Comparison of ENCODE assay signal across 8 cellular contexts in the genomic region with DNA sequence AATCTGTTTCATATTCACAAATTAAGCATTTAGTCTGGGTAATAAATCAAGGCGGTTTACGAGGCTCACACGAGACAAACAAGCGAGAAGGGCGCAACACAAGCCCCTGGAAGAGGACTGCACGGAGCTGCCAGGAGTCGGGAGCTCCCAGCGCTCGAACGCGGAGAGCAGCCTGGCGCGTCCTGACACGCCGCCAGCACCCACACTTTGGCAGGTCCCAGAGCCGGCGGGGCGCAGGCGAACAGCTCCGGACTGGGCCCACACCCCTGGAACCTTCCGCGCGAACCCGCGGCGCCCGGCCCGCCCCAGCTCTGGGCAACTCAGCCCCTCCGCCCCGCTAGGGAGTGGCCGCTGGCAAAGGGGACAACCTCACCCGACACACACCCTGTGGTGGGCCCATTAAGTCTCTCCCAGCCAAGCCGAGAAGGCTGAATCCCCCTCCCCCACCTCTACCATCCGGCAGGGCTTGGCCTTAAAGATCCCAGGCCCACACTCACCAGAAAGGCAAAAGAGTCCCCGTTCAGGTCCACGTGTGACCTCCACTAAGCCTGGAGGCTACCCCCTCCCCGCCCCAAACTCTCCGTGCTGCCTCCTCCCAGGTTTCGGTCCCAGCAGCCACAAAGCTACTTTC. TPM values are rescaled to one million over a fixed set of nuclear protein-coding genes. Genes with fewer than 3 reads are reported as not detected.
DNase-seq lines count a peak whose midpoint lies in the region; ATAC-seq and TF ChIP-seq lines count a peak whose summit lies in the region.
"Had no signal": no experiment of that assay in that cellular context is flagged by ENCODE, and none has a peak within 500 bp of the region (broad histone marks: within the 10 kb centered on the region; RNA-seq: fewer than 3 reads in every experiment).

No MANE protein-coding gene starts in this region.

- in situ Hi-C loops in HAP-1 (cut with MboI; ENCODE audit: low sequenced_read_pairs): loop anchor here (5.0 kb wide), 1 partner anchor 38 kb away; no protein-coding TSS in a partner anchor

- H3K79me2 ChIP-seq in smooth muscle cell (ENCODE audit: low read depth): no peaks in the 10 kb centered on the region

- H3F3A ChIP-seq in smooth muscle cell (ENCODE audit: low read depth): peaks cover 6% of the 10 kb centered on the region

- H3K9ac ChIP-seq in iPS-18a (ENCODE audit: low read length) (peak overlapping the region; percentile 63), smooth muscle cell (ENCODE audit: low read depth) (no peak overlapping the region)

- H3K4me1 ChIP-seq in HAP-1 (peaks cover 32% of the 10 kb centered on the region), iPS-18a (ENCODE audit: control insufficient read depth, low read depth, low read length) (peaks cover 71% of the 10 kb centered on the region), smooth muscle cell (ENCODE audit: low read depth) (peaks cover 33% of the 10 kb centered on the region)

- TF ChIP-seq CTCF in WERI-Rb-1 (IDR thresholded peaks at IDR 0.05; ENCODE audit: low read depth, low read length): no peak
- TF ChIP-seq CTCF in smooth muscle cell (IDR thresholded peaks at IDR 0.05; ENCODE audit: borderline replicate concordance, insufficient read depth, poor library complexity, severe bottlenecking): no peak

- H3K9me3 ChIP-seq in HAP-1 (no peaks in the 10 kb centered on the region), WERI-Rb-1 (ENCODE audit: severe bottlenecking) (peaks cover 5% of the 10 kb centered on the region), iPS-18a (ENCODE audit: control insufficient read depth, low read depth, low read length) (no peaks in the 10 kb centered on the region), smooth muscle cell (replicated peaks; ENCODE audit: low read depth) (no peaks in the 10 kb centered on the region)

- 4% methylated on average over 38 of the region's 39 CpGs for WGBS in smooth muscle cell (ENCODE audit: low lambda C conversion rate)

- H3K27me3 ChIP-seq in HAP-1 (ENCODE audit: low read depth) (no peaks in the 10 kb centered on the region), WERI-Rb-1 (ENCODE audit: insufficient read depth, low read depth, severe bottlenecking) (peaks cover 81% of the 10 kb centered on the region), iPS-18a (ENCODE audit: control insufficient read depth, insufficient read depth, low read length) (peaks cover 82% of the 10 kb centered on the region), smooth muscle cell (ENCODE audit: low read depth) (peaks cover 53% of the 10 kb centered on the region)

- no peak for ATAC-seq in GM19467 (IDR thresholded peaks at IDR 0.05; ENCODE audit: unreplicated experiment)

- H3K36me3 ChIP-seq in HAP-1 (replicated peaks) (peaks cover 11% of the 10 kb centered on the region), WERI-Rb-1 (peaks cover 6% of the 10 kb centered on the region), iPS-18a (ENCODE audit: control insufficient read depth, low read depth, low read length) (no peaks in the 10 kb centered on the region), smooth muscle cell (ENCODE audit: low read depth) (no peaks in the 10 kb centered on the region)

- H3K4me3 ChIP-seq in HAP-1 (peak overlapping the region; percentile 47), WERI-Rb-1 (ENCODE audit: low read depth, low read length) (peak overlapping the region; percentile 58), iPS-18a (ENCODE audit: low read length) (peak overlapping the region; percentile 65), smooth muscle cell (peak overlapping the region; percentile 67)

- peaks cover 18% of the 10 kb centered on the region for H4K20me1 ChIP-seq in smooth muscle cell (ENCODE audit: low read depth)

- DNase-seq in HAP-1 (ENCODE audit: low spot score in 2 of 2): peak; percentile 67 to 77
- DNase-seq in WERI-Rb-1: peak; percentile 72
- no peak for DNase-seq in smooth muscle cell (lab: John Stamatoyannopoulos, UW; ENCODE audit: unreplicated experiment)
- DNase-seq in HPDE6-E6E7 (ENCODE audit: extremely low spot score): no peak
- DNase-seq in stimulated activated CD4-positive, alpha-beta T cell treated with anti-CD3 and anti-CD28 coated beads, Interleukin-4, amount 100 ng/mL, for 4 hours: no peak
- DNase-seq: stimulated activated CD4-positive, alpha-beta T cell treated with anti-CD3 and anti-CD28 coated beads, Interleukin-12 subunit alpha, Interleukin-12 subunit beta, amount 100 ng/mL, for 4 hours had no signal

- peak overlapping the region; percentile 93 for H3K4me2 ChIP-seq in smooth muscle cell

- peak overlapping the region; percentile 49 for H2AFZ ChIP-seq in smooth muscle cell (ENCODE audit: low read depth)

- H3K27ac ChIP-seq in WERI-Rb-1: peak overlapping the region; percentile 98
- no peak overlapping the region for H3K27ac ChIP-seq in iPS-18a (ENCODE audit: low read length)
- H3K27ac ChIP-seq in smooth muscle cell (ENCODE audit: low read depth): no peak overlapping the region

RNA-seq across cellular contexts. Expression of gene BCOR, which starts 47.4 kb away (rescaled TPM):
- total RNA-seq in smooth muscle cell: 28.0 and 28.5 TPM in 2 replicates
- 13.1 and 19.5 TPM in 2 replicates for polyA plus RNA-seq in smooth muscle cell

Comparison
In these comparisons a context has a peak if more than half of its experiments do, and no peak if none do; other contexts are left out.
1. DNase-seq: peak in HAP-1 (2 of 2) and WERI-Rb-1 (single experiment); none in smooth muscle cell (single experiment), HPDE6-E6E7 (single experiment) and stimulated activated CD4-positive, alpha-beta T cell treated with anti-CD3 and anti-CD28 coated beads, Interleukin-4, amount 100 ng/mL, for 4 hours (0 of 2).
2. Peak in every context shown above with its lines, with median percentiles within 50 percentile points of each other: H3K4me3 ChIP-seq.